Comparison of ENCODE assay signal across 5 cellular contexts in the genomic region with DNA sequence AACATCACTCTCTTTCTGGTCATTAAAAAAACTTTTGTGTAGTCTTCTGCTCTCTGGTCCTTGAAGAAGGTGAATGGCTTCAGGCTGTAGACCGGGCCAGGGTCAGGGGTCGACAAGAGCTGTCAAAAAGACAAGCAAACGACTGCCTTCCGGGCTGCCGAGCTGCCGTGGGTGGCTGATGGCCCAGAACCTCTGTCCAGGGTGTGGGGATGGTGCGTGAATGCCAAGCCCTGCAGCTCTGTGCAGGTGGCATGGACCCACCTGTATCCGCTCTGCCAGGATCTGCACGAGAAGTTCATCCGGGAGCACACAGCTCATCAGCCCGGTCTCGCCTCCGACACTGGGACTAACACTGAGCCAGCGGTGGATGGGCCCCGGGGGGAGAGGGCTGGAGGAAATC.
DNase-seq lines count a peak whose midpoint lies in the region; FAIRE-seq and TF ChIP-seq lines count a peak whose summit lies in the region.
"Not testable (repeated sequence)": the region's sequence is repeated elsewhere in the genome, so short reads cannot be mapped to it uniquely, and the experiment has no call there.

No MANE protein-coding gene starts in this region.

- H3K23ac ChIP-seq in H1 (ENCODE audit: insufficient read length), result not testable (repeated sequence)

- H4K8ac ChIP-seq in H1 (ENCODE audit: extremely low read depth, insufficient read depth, low read length), result not testable (repeated sequence)

- not testable (repeated sequence) for H3K36me3 Mint-ChIP-seq in nephron progenitor cell (ENCODE audit: low read depth)

- not testable (repeated sequence) for H3K79me1 ChIP-seq in H1 (ENCODE audit: low read depth, low read length)

- not testable (repeated sequence) for H3K27me3 Mint-ChIP-seq in nephron progenitor cell (ENCODE audit: low read depth, poor library complexity)

- not testable (repeated sequence) for H3K27ac Mint-ChIP-seq in nephron progenitor cell

- not testable (repeated sequence) for H4K5ac ChIP-seq in H1 (ENCODE audit: insufficient read length, low read depth, low read length)

- TF ChIP-seq POLR2A in H1 (IDR thresholded peaks at IDR 0.05; ENCODE audit: control extremely low read depth in 1 of 2, low read depth in 2 of 2, low read length in 2 of 2), result not testable (repeated sequence)

- H3K4me3 Mint-ChIP-seq in nephron progenitor cell, result not testable (repeated sequence)

- not testable (repeated sequence) for TF ChIP-seq CTCF in H1 (IDR thresholded peaks at IDR 0.05; ENCODE audit: control extremely low read depth in 1 of 3, insufficient read depth in 1 of 3, low read depth in 1 of 3, low read length in 3 of 3); nephron progenitor cell (IDR thresholded peaks at IDR 0.05)

- not testable (repeated sequence) for H2AK5ac ChIP-seq in H1 (ENCODE audit: low read depth, low read length)

- WGBS in H1 (ENCODE audit: extremely low coverage in 1 of 2, insufficient coverage in 1 of 2, insufficient read length in 1 of 2, insufficient replicate concordance in 2 of 2, low coverage in 1 of 2, low lambda C conversion rate in 2 of 2, missing lambda C conversion rate in 1 of 2), 2 experiments, result 92% methylated on average over 15 of the region's 15 CpGs; no CpG with 5 or more reads in 1 of the 2 experiments

- not testable (repeated sequence) for H3K4me3 ChIP-seq in H1 (ENCODE audit: extremely low read depth in 1 of 4, insufficient read depth in 2 of 4, low read depth in 3 of 4, low read length in 4 of 4)

- not testable (repeated sequence) for H3K4me1 Mint-ChIP-seq in nephron progenitor cell

- H3K27ac ChIP-seq in H1 (ENCODE audit: low read depth, low read length), result not testable (repeated sequence)

- not testable (repeated sequence) for H3K79me2 ChIP-seq in H1 (ENCODE audit: control insufficient read depth in 1 of 2, insufficient read depth in 2 of 2, low read length in 2 of 2)

- FAIRE-seq in H1 (lab: Jason Lieb, UNC), result not testable (repeated sequence)
- FAIRE-seq in urothelium cell line (lab: Jason Lieb, UNC), result peak; percentile 17

- not testable (repeated sequence) for H3K18ac ChIP-seq in H1 (ENCODE audit: extremely low read depth, low read length)

- not testable (repeated sequence) for H2AFZ ChIP-seq in H1 (ENCODE audit: low read length)

- not testable (repeated sequence) for TF ChIP-seq RAD21 in H1 (IDR thresholded peaks at IDR 0.05 in 1 of 2, conservative IDR thresholded peaks at IDR 0.05 in 1 of 2; ENCODE audit: low read depth in 2 of 2, low read length in 2 of 2)

- not testable (repeated sequence) for H3K9ac ChIP-seq in H1 (replicated peaks in 1 of 4; ENCODE audit: extremely low read depth in 1 of 4, low read depth in 3 of 4, low read length in 3 of 4)

- not testable (repeated sequence) for H4K91ac ChIP-seq in H1 (replicated peaks; ENCODE audit: insufficient read length, low read length)

- not testable (repeated sequence) for H3K23me2 ChIP-seq in H1 (ENCODE audit: low read depth, low read length)

- not testable (repeated sequence) for H2BK5ac ChIP-seq in H1 (ENCODE audit: low read depth, low read length)

- H3K14ac ChIP-seq in H1 (ENCODE audit: insufficient read length), result not testable (repeated sequence)

- not testable (repeated sequence) for H3K4me2 ChIP-seq in H1 (ENCODE audit: insufficient read depth in 1 of 2, low read depth in 2 of 2, low read length in 2 of 2)

- H4K20me1 ChIP-seq in H1 (replicated peaks in 1 of 2; ENCODE audit: control insufficient read depth in 1 of 2, insufficient read depth in 2 of 2, low read length in 2 of 2), result not testable (repeated sequence)

- not testable (repeated sequence) for H3K36me3 ChIP-seq in H1 (ENCODE audit: control insufficient read depth in 2 of 4, insufficient read depth in 4 of 4, low read length in 3 of 4)

- TF ChIP-seq EP300 in H1 (IDR thresholded peaks at IDR 0.05; ENCODE audit: borderline replicate concordance in 1 of 2, low read depth in 2 of 2, low read length in 2 of 2), result not testable (repeated sequence)

- 0 out of 2 replicates have a peak overlapping the region, but pooled peaks have one; percentile 43 for H2BK20ac ChIP-seq in H1 (ENCODE audit: low read length)

- H3K4ac ChIP-seq in H1 (replicated peaks; ENCODE audit: insufficient read length, low read depth, low read length), result not testable (repeated sequence)

- not testable (repeated sequence) for H3K56ac ChIP-seq in H1 (replicated peaks; ENCODE audit: insufficient read length, low read depth, low read length)

- CTCF ChIA-PET in H1 (lab: Charles Lee; ENCODE audit: partially characterized antibody), result interaction anchor here (1.1 kb wide), 1 partner anchor 368 kb away, joined by 3 read pairs; no protein-coding TSS in a partner anchor

- H3K9me3 Mint-ChIP-seq in nephron progenitor cell, result not testable (repeated sequence)

- H2BK12ac ChIP-seq in H1 (ENCODE audit: low read depth, low read length), result not testable (repeated sequence)

- not testable (repeated sequence) for H2BK120ac ChIP-seq in H1 (replicated peaks; ENCODE audit: low read depth, low read length)

- H3K27me3 ChIP-seq in H1 (replicated peaks in 1 of 4; ENCODE audit: control insufficient read depth in 3 of 4, extremely low read depth in 1 of 4, insufficient read depth in 3 of 4, low read length in 3 of 4), result not testable (repeated sequence)

- not testable (repeated sequence) for H3K4me1 ChIP-seq in H1 (replicated peaks in 1 of 4; ENCODE audit: control insufficient read depth in 3 of 4, insufficient read depth in 4 of 4, low read length in 3 of 4)

- not testable (repeated sequence) for H2BK15ac ChIP-seq in H1 (ENCODE audit: low read length)

- DNase-seq in ELF-1 (ENCODE audit: low read depth, low spot score), result peak; percentile 34
- not testable (repeated sequence) for DNase-seq in H1 (ENCODE audit: low read depth in 1 of 2, low spot score in 2 of 2); urothelium cell line (ENCODE audit: low spot score)
- peak; percentile 38 for DNase-seq in islet precursor cell
- peak; percentile 49 for DNase-seq in nephron progenitor cell

- H3K9me3 ChIP-seq in H1 (ENCODE audit: insufficient read depth in 2 of 2, low read depth in 1 of 2, low read length in 1 of 2), result not testable (repeated sequence)

- POLR2A ChIA-PET in H1 (lab: Charles Lee; ENCODE audit: partially characterized antibody), result not testable (repeated sequence)
